ENCODE assay signal across 2 cellular contexts in genomic region chr4:6639137-6639680, GRCh38.
TF ChIP-seq lines count a peak whose summit lies in the region.

No MANE protein-coding gene starts in this region.

TF ChIP-seq in endothelial cell of umbilical vein, 7 proteins besides CTCF, POLR2A, EP300 and RAD21:
- TF ChIP-seq POLR2AphosphoS5 (IDR thresholded peaks at IDR 0.05; ENCODE audit: insufficient read depth, low read depth, low read length), result no peak
- TF ChIP-seq JUN (IDR thresholded peaks at IDR 0.05; ENCODE audit: borderline replicate concordance, insufficient read depth, insufficient read length, low read depth), result no peak
- no peak for TF ChIP-seq MAX (IDR thresholded peaks at IDR 0.05; ENCODE audit: insufficient read depth, insufficient read length)
- no peak for TF ChIP-seq GATA2 (IDR thresholded peaks at IDR 0.05; ENCODE audit: insufficient read depth, insufficient read length, low read depth, low read length)
- no peak for TF ChIP-seq FOS (IDR thresholded peaks at IDR 0.05; ENCODE audit: borderline replicate concordance, insufficient read depth, low read length)
- TF ChIP-seq MYC (IDR thresholded peaks at IDR 0.05; ENCODE audit: low read depth, low read length), result no peak
- TF ChIP-seq EZH2 (IDR thresholded peaks at IDR 0.05; ENCODE audit: borderline replicate concordance, low read depth, low read length, severe bottlenecking), result no peak

TF ChIP-seq in HepG2, 621 proteins besides CTCF, POLR2A, EP300 and RAD21:
- TF ChIP-seq KDM2A (CRISPR knock-in tag; IDR thresholded peaks at IDR 0.05; ENCODE audit: borderline replicate concordance, low read depth), result no peak
- no peak for TF ChIP-seq NCOR1 (IDR thresholded peaks at IDR 0.05; ENCODE audit: borderline replicate concordance, low read length)
- no peak for TF ChIP-seq CCAR2 (optimal IDR thresholded peaks at IDR 0.05; ENCODE audit: low read depth, low read length)
- TF ChIP-seq SP4 (CRISPR knock-in tag; IDR thresholded peaks at IDR 0.05), result no peak
- no peak for TF ChIP-seq CEBPG (CRISPR knock-in tag; IDR thresholded peaks at IDR 0.05)
- no peak for TF ChIP-seq ZNF468 (CRISPR knock-in tag; IDR thresholded peaks at IDR 0.05)
- no peak for TF ChIP-seq ZNF567 (CRISPR knock-in tag; IDR thresholded peaks at IDR 0.05; ENCODE audit: borderline replicate concordance)
- no peak for TF ChIP-seq ATF6 (CRISPR knock-in tag; conservative IDR thresholded peaks at IDR 0.05)
